15 cellular contexts compared by ENCODE assay signal in genomic region chr5:109830955-109831502, GRCh38.
DNase-seq lines count a peak whose midpoint lies in the region; ATAC-seq and TF ChIP-seq lines count a peak whose summit lies in the region.
"Had no signal": no experiment of that assay in that cellular context is flagged by ENCODE, and none has a peak within 500 bp of the region (broad histone marks: within the 10 kb centered on the region; RNA-seq: fewer than 3 reads in every experiment).

No MANE protein-coding gene starts in this region.

- TF ChIP-seq CTCF in BJ (IDR thresholded peaks at IDR 0.05; ENCODE audit: insufficient read depth, low read depth, low read length) (no peak), VCaP (conservative IDR thresholded peaks at IDR 0.05) (no peak)

- no peak overlapping the region for H3K4me3 ChIP-seq in BJ (ENCODE audit: low read depth, low read length)
- H3K4me3 ChIP-seq: lower lobe of right lung, right atrium auricular region, tibial nerve had no signal

- peak; percentile 78 for ATAC-seq in left colon
- ATAC-seq in HG03139 (IDR thresholded peaks at IDR 0.05; ENCODE audit: unreplicated experiment) = no peak
- no peak for ATAC-seq in HG02973 (IDR thresholded peaks at IDR 0.05; ENCODE audit: unreplicated experiment)
- ATAC-seq: HCT116, lower lobe of right lung, WTC11 had no signal

- H3K27me3 ChIP-seq in BJ (ENCODE audit: control insufficient read depth, insufficient read depth, low read length) = no peaks in the 10 kb centered on the region
- H3K27me3 ChIP-seq: right atrium auricular region, tibial nerve had no signal

- POLR2A ChIA-PET in BJ (lab: Charles Lee) = interaction anchor here (0.6 kb wide), 1 partner anchor 137 kb away, joined by 6 read pairs; no protein-coding TSS in a partner anchor

- peak overlapping the region; percentile 48 for H3K27ac ChIP-seq in VCaP
- H3K27ac ChIP-seq: lower lobe of right lung, right atrium auricular region, tibial nerve had no signal

- no peaks in the 10 kb centered on the region for H3K36me3 ChIP-seq in BJ (ENCODE audit: control insufficient read depth, insufficient read depth, low read length)
- H3K36me3 ChIP-seq: lower lobe of right lung, right atrium auricular region had no signal

- DNase-seq in BJ (ENCODE audit: low read depth) = peak; percentile 25
- peak; percentile 94 for DNase-seq in HCEC 1CT
- no peak for DNase-seq in left colon
- DNase-seq in NOMO-1 treated with DMSO at 0.1 percent for 48 hours (lab: John Stamatoyannopoulos, UW; ENCODE audit: unreplicated experiment) = no peak
- no peak for DNase-seq in GOT3 (lab: John Stamatoyannopoulos, UW)
- DNase-seq: activated naive CD4-positive, alpha-beta T cell; lower lobe of right lung; stimulated activated CD4-positive, alpha-beta T cell treated with anti-CD3 and anti-CD28 coated beads, Interleukin-4, amount 100 ng/mL, for 4 hours had no signal

- CTCF ChIA-PET in BJ (lab: Yijun Ruan, JAX) = no interaction called here

- intact Hi-C loops in left colon (cut with DNase I, micrococcal nuclease) = no loop called here

Comparison
In these comparisons a context has a peak if more than half of its experiments do, and no peak if none do; other contexts are left out.
1. DNase-seq: peak in BJ (single experiment) and HCEC 1CT (single experiment); none in left colon (0 of 2), NOMO-1 treated with DMSO at 0.1 percent for 48 hours (single experiment) and GOT3 (single experiment).